19 cellular contexts compared by ENCODE assay signal in the genomic region with DNA sequence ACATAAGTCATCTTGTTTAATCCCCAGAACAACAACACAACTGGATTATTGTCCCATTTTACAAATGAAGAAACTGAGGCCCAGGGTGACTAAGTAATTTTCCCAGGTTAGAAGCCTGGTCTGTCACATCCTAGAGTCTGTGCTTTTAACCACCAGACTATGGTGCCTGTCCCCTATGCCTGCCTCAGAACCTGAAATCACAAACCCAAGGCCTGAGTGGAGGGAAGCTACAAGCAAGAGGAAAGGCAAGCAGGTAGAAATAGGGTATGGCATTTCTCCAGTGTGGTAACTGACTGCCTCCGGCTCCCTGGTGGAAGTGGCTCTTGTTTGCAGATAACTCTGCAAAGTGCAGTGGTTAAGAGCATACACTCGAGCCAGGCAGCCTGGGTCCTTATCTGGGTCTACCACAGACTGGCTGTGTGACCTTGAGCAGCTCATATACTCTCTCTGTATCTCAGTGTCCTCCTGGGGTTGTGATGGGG. TPM values are rescaled to one million over a fixed set of nuclear protein-coding genes. Genes with fewer than 3 reads are reported as not detected.
DNase-seq lines count a peak whose midpoint lies in the region; ATAC-seq and TF ChIP-seq lines count a peak whose summit lies in the region.
"Had no signal": no experiment of that assay in that cellular context is flagged by ENCODE, and none has a peak within 500 bp of the region (broad histone marks: within the 10 kb centered on the region; RNA-seq: fewer than 3 reads in every experiment).

No MANE protein-coding gene starts in this region.

- peaks cover 16% of the 10 kb centered on the region for H3K36me3 Mint-ChIP-seq in CD4-positive, CD25-positive, alpha-beta regulatory T cell
- H3K36me3 Mint-ChIP-seq in natural killer cell = no peaks in the 10 kb centered on the region

- no peak for TF ChIP-seq POLR2A in adrenal gland (IDR thresholded peaks at IDR 0.05)

- H3K4me3 ChIP-seq in CD4-positive, CD25-positive, alpha-beta regulatory T cell (ENCODE audit: low read depth, low read length) = no peak overlapping the region
- H3K4me3 ChIP-seq in adrenal gland (no peak overlapping the region), dorsolateral prefrontal cortex (no peak overlapping the region)
- H3K4me3 ChIP-seq: esophagus muscularis mucosa, pancreas had no signal

- no peaks in the 10 kb centered on the region for H3K27me3 ChIP-seq in CD4-positive, CD25-positive, alpha-beta regulatory T cell (ENCODE audit: control insufficient read depth, insufficient read depth, low read length)
- H3K27me3 ChIP-seq in adrenal gland (no peaks in the 10 kb centered on the region), dorsolateral prefrontal cortex (no peaks in the 10 kb centered on the region)
- H3K27me3 ChIP-seq: esophagus muscularis mucosa, pancreas had no signal

- no peaks in the 10 kb centered on the region for H3K9me3 ChIP-seq in CD4-positive, CD25-positive, alpha-beta regulatory T cell (ENCODE audit: control insufficient read depth in 2 of 2, low read length in 2 of 2)
- H3K9me3 ChIP-seq in adrenal gland (replicated peaks in 1 of 3) = no peaks in the 10 kb centered on the region
- H3K9me3 ChIP-seq: esophagus muscularis mucosa, pancreas had no signal

- H3K4me1 ChIP-seq in CD4-positive, CD25-positive, alpha-beta regulatory T cell (ENCODE audit: control insufficient read depth, insufficient read depth, low read length, poor library complexity, severe bottlenecking) = peaks cover 30% of the 10 kb centered on the region
- H3K4me1 ChIP-seq in adrenal gland (replicated peaks in 1 of 2) = peaks cover 15 to 37% of the 10 kb centered on the region in 2 donors

- TF ChIP-seq CTCF in adrenal gland (IDR thresholded peaks at IDR 0.05) (no peak), natural killer cell (IDR thresholded peaks at IDR 0.05) (no peak), dorsolateral prefrontal cortex (IDR thresholded peaks at IDR 0.05 in 54 of 56, conservative IDR thresholded peaks at IDR 0.05 in 2 of 56; ENCODE audit: low read depth in 1 of 56, partially characterized antibody in 56 of 56) (no peak)

- H3K4me1 Mint-ChIP-seq in CD4-positive, CD25-positive, alpha-beta regulatory T cell = peaks cover 13 to 55% (median 31%) of the 10 kb centered on the region in 4 donors
- H3K4me1 Mint-ChIP-seq in natural killer cell = peaks cover 30 to 40% of the 10 kb centered on the region in 2 donors

- H3K36me3 ChIP-seq in CD4-positive, CD25-positive, alpha-beta regulatory T cell (ENCODE audit: control insufficient read depth, insufficient read depth, low read length) = no peaks in the 10 kb centered on the region
- H3K36me3 ChIP-seq in adrenal gland (replicated peaks in 1 of 2) = peaks cover 0 to 5% of the 10 kb centered on the region in 2 donors
- H3K36me3 ChIP-seq: pancreas had no signal

- no peak for DNase-seq in CD4-positive, CD25-positive, alpha-beta regulatory T cell
- DNase-seq in HUDEP-2 (lab: John Stamatoyannopoulos, UW; ENCODE audit: unreplicated experiment in 76 of 76) (peak in 75 of 76 experiments; percentile 44 to 98 (median 91)), adrenal gland (peak in 5 of 7 donors; percentile 32 to 67 (median 47)), natural killer cell (no peak), dorsolateral prefrontal cortex (no peak), NCI-H2107 treated with DMSO at 0.1 percent for 48 hours (lab: John Stamatoyannopoulos, UW; ENCODE audit: unreplicated experiment) (no peak)
- DNase-seq: activated CD4-positive, alpha-beta T cell treated with anti-CD3 and anti-CD28 coated beads, Interleukin-2, amount 50 U/mL, for 48 hours; dermis blood vessel endothelial cell; DMS79; islet precursor cell; NCI-H1417 treated with DMSO at 0.1 percent for 48 hours; NCI-H345; pancreas; SHP77; stimulated activated CD4-positive, alpha-beta T cell treated with anti-CD3 and anti-CD28 coated beads, Interleukin-12 subunit alpha, Interleukin-12 subunit beta, amount 100 ng/mL, for 4 hours; T1000 had no signal

- no peaks in the 10 kb centered on the region for H3K27me3 Mint-ChIP-seq in CD4-positive, CD25-positive, alpha-beta regulatory T cell
- H3K27me3 Mint-ChIP-seq in natural killer cell (ENCODE audit: low read depth in 2 of 2) = no peaks in the 10 kb centered on the region

- intact Hi-C loops in adrenal gland (cut with DNase I) (no loop called here), natural killer cell (cut with micrococcal nuclease) (no loop called here), dorsolateral prefrontal cortex (cut with DNase I) (no loop called here)

- no peak overlapping the region for H3K27ac Mint-ChIP-seq in CD4-positive, CD25-positive, alpha-beta regulatory T cell
- H3K27ac Mint-ChIP-seq in natural killer cell = peak overlapping the region in 1 of 2 donors; percentile 64

- H3K9me3 Mint-ChIP-seq in CD4-positive, CD25-positive, alpha-beta regulatory T cell = peaks cover 0 to 2% (median 0%) of the 10 kb centered on the region in 7 donors
- no peaks in the 10 kb centered on the region for H3K9me3 Mint-ChIP-seq in natural killer cell

- ATAC-seq in CD4-positive, CD25-positive, alpha-beta regulatory T cell (ENCODE audit: low read depth in 2 of 2) = no peak
- no peak for ATAC-seq in natural killer cell
- no peak for ATAC-seq in GM21367 (IDR thresholded peaks at IDR 0.05; ENCODE audit: unreplicated experiment)
- ATAC-seq: pancreas had no signal

- WGBS in adrenal gland, 4 donors = 56 to 73% (median 57%) methylated on average over 2 of the region's 2 CpGs

- H3K27ac ChIP-seq in CD4-positive, CD25-positive, alpha-beta regulatory T cell (ENCODE audit: insufficient read depth, low read length, poor library complexity, severe bottlenecking) = no peak overlapping the region
- H3K27ac ChIP-seq in adrenal gland (no peak overlapping the region), dorsolateral prefrontal cortex (peak overlapping the region in 2 of 59 donors; percentile 9 to 27)
- H3K27ac ChIP-seq: esophagus muscularis mucosa, KMS-11, pancreas had no signal

- peak overlapping the region; percentile 77 to 89 (median 86) for H3K4me3 Mint-ChIP-seq in CD4-positive, CD25-positive, alpha-beta regulatory T cell
- peak overlapping the region; percentile 68 for H3K4me3 Mint-ChIP-seq in natural killer cell

RNA-seq across cellular contexts. Expression of a gene that starts 2.5 kb away (rescaled TPM):
- 20.5 TPM for total RNA-seq in CD4-positive, CD25-positive, alpha-beta regulatory T cell
- 1 to 10 TPM; 1.3 to 2.3 (median 1.4) TPM for polyA plus RNA-seq in CD4-positive, CD25-positive, alpha-beta regulatory T cell
- total RNA-seq in adrenal gland = 10 to 100 TPM; 28.1 to 51.7 (median 37.8) TPM
- polyA plus RNA-seq in adrenal gland = 10 to 100 TPM; 18.1 to 49.8 (median 33.2) TPM
- total RNA-seq in natural killer cell = 10 to 100 TPM; 24.7 to 30.8 (median 28.1) TPM
- 10 to 100 TPM; 42.4 to 95.8 (median 66.6) TPM for total RNA-seq in dorsolateral prefrontal cortex

RNA-seq across cellular contexts. Expression of a gene that starts 2.6 kb away (rescaled TPM):
- 11.8 TPM for total RNA-seq in CD4-positive, CD25-positive, alpha-beta regulatory T cell
- 100 to 1,000 TPM in 1 of 4 donors, 10 to 100 TPM in 3; 72.3 to 101 (median 86.5) TPM for polyA plus RNA-seq in CD4-positive, CD25-positive, alpha-beta regulatory T cell
- total RNA-seq in adrenal gland = 10 to 100 TPM; 29.0 to 58.3 (median 45.5) TPM
- 10 to 100 TPM; 22.0 to 77.0 (median 64.4) TPM for polyA plus RNA-seq in adrenal gland
- 10 to 100 TPM; 14.9 to 16.2 (median 16.0) TPM for total RNA-seq in natural killer cell
- total RNA-seq in dorsolateral prefrontal cortex = 10 to 100 TPM; 16.9 to 35.7 (median 25.3) TPM

RNA-seq across cellular contexts. Expression of a gene that starts 28.7 kb away (rescaled TPM):
- not detected for total RNA-seq in CD4-positive, CD25-positive, alpha-beta regulatory T cell
- not detected for polyA plus RNA-seq in CD4-positive, CD25-positive, alpha-beta regulatory T cell
- 1 to 10 TPM in 3 of 8 donors, under 1 TPM in 3, not detected in 2; 0.14 to 2.4 (median 0.99) TPM for total RNA-seq in adrenal gland
- polyA plus RNA-seq in adrenal gland = 1 to 10 TPM in 2 of 3 donors, under 1 TPM in 1; 0.35 to 1.5 (median 1.1) TPM
- total RNA-seq in natural killer cell = not detected
- total RNA-seq in dorsolateral prefrontal cortex = 1 to 10 TPM in 6 of 120 experiments, under 1 TPM in 48, not detected in 66; 0.17 to 1.6 (median 0.43) TPM

Comparison
In these comparisons a context has a peak if more than half of its experiments do, and no peak if none do; other contexts are left out.
1. DNase-seq: peak in HUDEP-2 (75 of 76) and adrenal gland (5 of 7); none in CD4-positive, CD25-positive, alpha-beta regulatory T cell (0 of 3), natural killer cell (single experiment), dorsolateral prefrontal cortex (0 of 10) and NCI-H2107 treated with DMSO at 0.1 percent for 48 hours (single experiment).